In the genomic region with DNA sequence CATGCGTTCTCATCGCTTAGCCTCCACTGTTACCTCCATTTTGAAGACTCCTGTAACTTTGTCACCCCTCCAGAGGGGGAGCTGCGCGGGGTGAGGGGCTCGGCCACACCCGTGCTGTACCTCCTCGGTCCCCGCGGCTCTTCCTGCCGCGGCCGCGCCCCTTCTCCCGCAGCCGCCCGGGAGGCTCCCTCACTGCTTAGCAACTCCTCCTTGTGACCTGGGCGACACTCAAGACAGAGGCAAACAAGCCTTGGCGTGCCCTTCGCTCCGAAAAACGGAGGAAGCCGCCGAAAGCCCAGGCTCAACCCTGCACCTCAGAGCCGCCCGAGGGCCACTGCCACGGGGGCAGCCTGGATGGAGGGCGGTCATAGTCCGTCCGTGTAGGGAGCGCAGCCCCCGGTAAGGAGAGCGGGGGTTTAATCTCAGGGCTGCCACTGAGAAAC, we compare ENCODE assay signal across 17 cellular contexts.
DNase-seq lines count a peak whose midpoint lies in the region; ATAC-seq lines count a peak whose summit lies in the region.
"Had no signal": no experiment of that assay in that cellular context is flagged by ENCODE, and none has a peak within 500 bp of the region (broad histone marks: within the 10 kb centered on the region; RNA-seq: fewer than 3 reads in every experiment).

No MANE protein-coding gene starts in this region.

- H3K27me3 Mint-ChIP-seq in stimulated activated naive CD8-positive, alpha-beta T cell treated with anti-CD3 and anti-CD28 coated beads, Interleukin-15, amount 100 ng/mL, for 72 hours: no peaks in the 10 kb centered on the region
- H3K27me3 Mint-ChIP-seq in naive thymus-derived CD4-positive, alpha-beta T cell: peaks cover 0 to 4% (median 0%) of the 10 kb centered on the region in 5 donors
- H3K27me3 Mint-ChIP-seq: activated CD8-positive, alpha-beta T cell treated with anti-CD3 and anti-CD28 coated beads for 36 hours had no signal

- no peak overlapping the region for H3K4me3 ChIP-seq in naive thymus-derived CD4-positive, alpha-beta T cell (ENCODE audit: low read length)
- H3K4me3 ChIP-seq: body of pancreas, HAP-1, right lobe of liver had no signal

- no peaks in the 10 kb centered on the region for H3K36me3 ChIP-seq in naive thymus-derived CD4-positive, alpha-beta T cell (ENCODE audit: control insufficient read depth in 2 of 3, insufficient read depth in 3 of 3, low read length in 3 of 3)
- H3K36me3 ChIP-seq: HAP-1, right lobe of liver had no signal

- no peaks in the 10 kb centered on the region for H3K9me3 ChIP-seq in naive thymus-derived CD4-positive, alpha-beta T cell (ENCODE audit: control insufficient read depth in 2 of 3, low read length in 3 of 3)
- H3K9me3 ChIP-seq: body of pancreas, HAP-1, right lobe of liver, SK-N-SH had no signal

- peaks cover 43% of the 10 kb centered on the region for H3K4me1 Mint-ChIP-seq in stimulated activated naive CD8-positive, alpha-beta T cell treated with anti-CD3 and anti-CD28 coated beads, Interleukin-15, amount 100 ng/mL, for 72 hours
- peaks cover 13 to 62% (median 43%) of the 10 kb centered on the region in 7 donors for H3K4me1 Mint-ChIP-seq in naive thymus-derived CD4-positive, alpha-beta T cell
- H3K4me1 Mint-ChIP-seq: IgD-negative memory B cell had no signal

- no peak overlapping the region for H3K27ac ChIP-seq in naive thymus-derived CD4-positive, alpha-beta T cell (ENCODE audit: low read depth, low read length)
- H3K27ac ChIP-seq: body of pancreas, right lobe of liver had no signal

- peaks cover 0 to 3% of the 10 kb centered on the region in 2 donors for H3K9me3 Mint-ChIP-seq in stimulated activated naive CD8-positive, alpha-beta T cell treated with anti-CD3 and anti-CD28 coated beads, Interleukin-15, amount 100 ng/mL, for 72 hours
- peaks cover 0 to 6% (median 1%) of the 10 kb centered on the region in 11 donors for H3K9me3 Mint-ChIP-seq in naive thymus-derived CD4-positive, alpha-beta T cell

- intact Hi-C loops in left ventricle myocardium superior (cut with micrococcal nuclease): no loop called here
- intact Hi-C loops in naive thymus-derived CD4-positive, alpha-beta T cell (cut with micrococcal nuclease): loop anchor here in 1 of 2 donors (5.0 kb wide), 1 partner anchor 45 kb away; no protein-coding TSS in a partner anchor

- peaks cover 0 to 9% (median 0%) of the 10 kb centered on the region in 5 donors for H3K36me3 Mint-ChIP-seq in naive thymus-derived CD4-positive, alpha-beta T cell

- peak overlapping the region; percentile 48 to 57 for H3K27ac Mint-ChIP-seq in stimulated activated naive CD8-positive, alpha-beta T cell treated with anti-CD3 and anti-CD28 coated beads, Interleukin-15, amount 100 ng/mL, for 72 hours
- peak overlapping the region in 1 of 9 donors; percentile 47 for H3K27ac Mint-ChIP-seq in naive thymus-derived CD4-positive, alpha-beta T cell
- H3K27ac Mint-ChIP-seq: activated CD8-positive, alpha-beta T cell treated with anti-CD3 and anti-CD28 coated beads for 36 hours; IgD-negative memory B cell had no signal

- CTCF ChIA-PET in naive thymus-derived CD4-positive, alpha-beta T cell (lab: Charles Lee): interaction anchor here (0.6 kb wide), 1 partner anchor 92 kb away, joined by 3 read pairs; no protein-coding TSS in a partner anchor

- H3K27me3 ChIP-seq in naive thymus-derived CD4-positive, alpha-beta T cell (ENCODE audit: control insufficient read depth in 2 of 2, insufficient read depth in 2 of 2, low read length in 2 of 2): no peaks in the 10 kb centered on the region
- H3K27me3 ChIP-seq: body of pancreas, right lobe of liver had no signal

- H3K4me1 ChIP-seq in naive thymus-derived CD4-positive, alpha-beta T cell (ENCODE audit: control insufficient read depth in 2 of 2, insufficient read depth in 2 of 2, low read length in 2 of 2): no peaks in the 10 kb centered on the region
- H3K4me1 ChIP-seq: HAP-1, right lobe of liver had no signal

- DNase-seq in stimulated activated naive CD8-positive, alpha-beta T cell treated with anti-CD3 and anti-CD28 coated beads, Interleukin-15, amount 100 ng/mL, for 72 hours: no peak
- DNase-seq in stimulated activated naive CD8-positive, alpha-beta T cell treated with anti-CD3 and anti-CD28 coated beads, Interleukin-15, Interleukin-2, amounts not matched to agents 100 U/mL and 50 U/mL, for 24 hours: no peak
- DNase-seq in left ventricle myocardium superior (no peak), SW 1271 (lab: John Stamatoyannopoulos, UW) (no peak), H4 (ENCODE audit: low spot score) (no peak)
- DNase-seq in naive thymus-derived CD4-positive, alpha-beta T cell: no peak
- no peak for DNase-seq in stimulated activated CD4-positive, alpha-beta T cell treated with anti-CD3 and anti-CD28 coated beads, Interleukin-4, amount 100 ng/mL, for 1 hour
- DNase-seq: activated CD8-positive, alpha-beta T cell treated with anti-CD3 and anti-CD28 coated beads for 36 hours; body of pancreas; islet precursor cell; NCI-H1048; right lobe of liver; SK-N-SH; stimulated activated CD4-positive, alpha-beta T cell treated with anti-CD3 and anti-CD28 coated beads, Interleukin-4, amount 100 ng/mL, for 4 hours had no signal

- POLR2A ChIA-PET in naive thymus-derived CD4-positive, alpha-beta T cell (lab: Charles Lee): no interaction called here

- peak overlapping the region; percentile 53 to 76 for H3K4me3 Mint-ChIP-seq in stimulated activated naive CD8-positive, alpha-beta T cell treated with anti-CD3 and anti-CD28 coated beads, Interleukin-15, amount 100 ng/mL, for 72 hours
- peak overlapping the region in 5 of 10 donors; percentile 18 to 57 (median 38) for H3K4me3 Mint-ChIP-seq in naive thymus-derived CD4-positive, alpha-beta T cell
- H3K4me3 Mint-ChIP-seq: activated CD8-positive, alpha-beta T cell treated with anti-CD3 and anti-CD28 coated beads for 36 hours; IgD-negative memory B cell had no signal

- peak; percentile 21 for ATAC-seq in stimulated activated naive CD8-positive, alpha-beta T cell treated with anti-CD3 and anti-CD28 coated beads, Interleukin-15, amount 100 ng/mL, for 72 hours
- ATAC-seq in stimulated activated naive CD8-positive, alpha-beta T cell treated with anti-CD3 and anti-CD28 coated beads, Interleukin-15, Interleukin-2, amounts not matched to agents 100 U/mL and 50 U/mL, for 24 hours: no peak
- peak; percentile 15 for ATAC-seq in left ventricle myocardium superior
- peak; percentile 24 for ATAC-seq in naive thymus-derived CD4-positive, alpha-beta T cell
- ATAC-seq in GM18858 (IDR thresholded peaks at IDR 0.05; ENCODE audit: unreplicated experiment): no peak
- ATAC-seq: activated CD8-positive, alpha-beta T cell treated with anti-CD3 and anti-CD28 coated beads for 36 hours; body of pancreas had no signal

Comparison
In these comparisons a context has a peak if more than half of its experiments do, and no peak if none do; other contexts are left out.
1. ATAC-seq: peak in stimulated activated naive CD8-positive, alpha-beta T cell treated with anti-CD3 and anti-CD28 coated beads, Interleukin-15, amount 100 ng/mL, for 72 hours (single experiment), left ventricle myocardium superior (single experiment) and naive thymus-derived CD4-positive, alpha-beta T cell (single experiment); none in stimulated activated naive CD8-positive, alpha-beta T cell treated with anti-CD3 and anti-CD28 coated beads, Interleukin-15, Interleukin-2, amounts not matched to agents 100 U/mL and 50 U/mL, for 24 hours (single experiment) and GM18858 (single experiment).